In the genomic region with DNA sequence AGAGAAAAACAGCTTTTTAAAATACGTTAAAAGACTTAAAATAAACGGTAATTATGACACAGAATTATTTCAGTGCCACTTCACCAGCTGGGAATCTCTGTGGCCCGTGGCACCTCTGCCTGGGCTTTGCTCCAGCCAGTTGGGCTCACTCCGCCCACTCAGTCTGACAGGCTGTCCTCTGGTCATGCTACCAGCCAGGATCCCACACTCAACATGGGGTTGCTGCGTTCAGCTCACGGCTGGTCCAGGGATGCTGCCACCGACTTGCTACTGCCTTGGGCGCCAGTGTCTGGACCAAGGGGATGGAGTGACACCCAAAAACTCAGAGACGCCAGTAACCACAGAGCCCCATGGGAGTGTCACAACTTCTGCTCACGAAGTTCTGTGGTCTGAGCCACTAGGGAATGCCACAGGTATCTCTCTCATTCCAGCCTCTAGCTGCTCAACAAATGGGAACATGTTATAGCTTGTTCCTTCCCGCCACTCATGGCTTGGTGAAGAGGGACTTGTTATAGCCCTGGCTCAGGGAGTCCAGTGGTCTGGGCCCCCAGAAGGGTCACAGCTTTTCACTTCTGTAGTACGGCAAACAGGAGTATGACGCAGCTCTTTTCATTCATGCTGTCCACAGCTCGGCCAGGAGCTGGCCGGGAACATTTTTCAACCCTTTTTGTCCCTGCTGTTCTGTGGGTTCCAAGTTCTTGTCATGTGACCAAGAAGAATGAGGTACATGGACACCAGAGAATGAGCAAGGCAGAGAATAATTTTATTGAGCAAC, we compare ENCODE assay signal across 2 cellular contexts.
TF ChIP-seq lines count a peak whose summit lies in the region.

No MANE protein-coding gene starts in this region.

TF ChIP-seq in H1, 55 proteins besides CTCF, POLR2A, EP300 and RAD21:
- TF ChIP-seq EGR1 (IDR thresholded peaks at IDR 0.05; ENCODE audit: borderline replicate concordance, low read depth, low read length): 0 out of 2 replicates have a peak, but pooled peaks have one; percentile 33
- TF ChIP-seq SIN3A (conservative IDR thresholded peaks at IDR 0.05 in 1 of 2, IDR thresholded peaks at IDR 0.05 in 1 of 2; ENCODE audit: low read depth in 1 of 2, low read length in 2 of 2): no peak

TF ChIP-seq in HEK293T, 16 proteins besides CTCF, POLR2A, EP300 and RAD21:
- TF ChIP-seq ELF4 (IDR thresholded peaks at IDR 0.05) (no peak), ZNF384 (IDR thresholded peaks at IDR 0.05) (no peak), LEF1 (IDR thresholded peaks at IDR 0.05; ENCODE audit: borderline replicate concordance) (no peak), CTBP1 (IDR thresholded peaks at IDR 0.05; ENCODE audit: borderline replicate concordance) (no peak), TARDBP (IDR thresholded peaks at IDR 0.05) (no peak), FOXK2 (IDR thresholded peaks at IDR 0.05) (no peak), L3MBTL2 (conservative IDR thresholded peaks at IDR 0.05) (no peak), SUZ12 (IDR thresholded peaks at IDR 0.05) (no peak), FOXM1 (IDR thresholded peaks at IDR 0.05; ENCODE audit: borderline replicate concordance) (no peak), HDGF (IDR thresholded peaks at IDR 0.05; ENCODE audit: borderline replicate concordance) (no peak)
- TF ChIP-seq, protein P1, sequence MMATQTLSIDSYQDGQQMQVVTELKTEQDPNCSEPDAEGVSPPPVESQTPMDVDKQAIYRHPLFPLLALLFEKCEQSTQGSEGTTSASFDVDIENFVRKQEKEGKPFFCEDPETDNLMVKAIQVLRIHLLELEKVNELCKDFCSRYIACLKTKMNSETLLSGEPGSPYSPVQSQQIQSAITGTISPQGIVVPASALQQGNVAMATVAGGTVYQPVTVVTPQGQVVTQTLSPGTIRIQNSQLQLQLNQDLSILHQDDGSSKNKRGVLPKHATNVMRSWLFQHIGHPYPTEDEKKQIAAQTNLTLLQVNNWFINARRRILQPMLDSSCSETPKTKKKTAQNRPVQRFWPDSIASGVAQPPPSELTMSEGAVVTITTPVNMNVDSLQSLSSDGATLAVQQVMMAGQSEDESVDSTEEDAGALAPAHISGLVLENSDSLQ (IDR thresholded peaks at IDR 0.05): no peak
